Comparison of ENCODE assay signal across 8 cellular contexts in genomic region chr21:43864806-43865470, GRCh38. TPM values are rescaled to one million over a fixed set of nuclear protein-coding genes. Genes with fewer than 3 reads are reported as not detected.
DNase-seq lines count a peak whose midpoint lies in the region; ATAC-seq and TF ChIP-seq lines count a peak whose summit lies in the region.

AGPAT3 (plus strand) TSS chr21:43865223; CDS start chr21:43959682, 94,459 bp downstream.

- peak within 1 kb of the TSS; percentile 95 for H3K27ac Mint-ChIP-seq in activated CD4-positive, alpha-beta T cell treated with anti-CD3 and anti-CD28 coated beads for 36 hours

- no peaks in the 10 kb centered on the region for H3K9me3 Mint-ChIP-seq in activated CD4-positive, alpha-beta T cell treated with anti-CD3 and anti-CD28 coated beads for 36 hours (ENCODE audit: low read depth)

- peak; percentile 63 for DNase-seq in activated CD4-positive, alpha-beta T cell treated with anti-CD3 and anti-CD28 coated beads for 36 hours
- DNase-seq in activated CD4-positive, alpha-beta T cell treated with anti-CD3 and anti-CD28 coated beads for 1 hour = no peak
- DNase-seq in Panc1 (ENCODE audit: low read depth, low spot score) = no peak
- DNase-seq in adrenal gland = peak in 1 of 7 donors; percentile 27
- peak; percentile 39 for DNase-seq in hepatic stellate cell (ENCODE audit: low spot score)
- DNase-seq in sigmoid colon = no peak

- CTCF ChIA-PET in activated CD4-positive, alpha-beta T cell treated with anti-CD3 and anti-CD28 coated beads for 36 hours (lab: Charles Lee) = no interaction called here
- CTCF ChIA-PET in Panc1 (lab: Charles Lee) = no interaction called here

- no peak for TF ChIP-seq CTCF in Panc1 (IDR thresholded peaks at IDR 0.05)
- TF ChIP-seq CTCF in adrenal gland (IDR thresholded peaks at IDR 0.05) = no peak
- no peak for TF ChIP-seq CTCF in sigmoid colon (IDR thresholded peaks at IDR 0.05)

- H3K4me1 ChIP-seq in Panc1 (ENCODE audit: control insufficient read depth, insufficient read depth, low read length) (peaks cover 16% of the 10 kb centered on the region), adrenal gland (replicated peaks in 1 of 2) (peaks cover 11 to 31% of the 10 kb centered on the region in 2 donors), sigmoid colon (peaks cover 0 to 52% (median 43%) of the 10 kb centered on the region in 4 donors)

- intact Hi-C loops in activated CD4-positive, alpha-beta T cell treated with anti-CD3 and anti-CD28 coated beads for 36 hours (cut with DNase I, micrococcal nuclease) = loop anchor here (5.0 to 10.0 kb wide), 4 partner anchors 97 to 1010 kb away; partner anchors contain the start of genes HSF2BP (in 1 of the 2), PTTG1IP (in 1 of the 2) and RRP1B (in 1 of the 2)
- intact Hi-C loops in Panc1 (cut with micrococcal nuclease; ENCODE audit: unreplicated experiment) (no loop called here), adrenal gland (cut with DNase I) (no loop called here), sigmoid colon (cut with DNase I) (loop anchor here (1.0 to 5.0 kb wide), 5 partner anchors 57 to 432 kb away; partner anchors contain the start of gene RRP1)

- no peaks in the 10 kb centered on the region for H3K27me3 ChIP-seq in Panc1 (ENCODE audit: control insufficient read depth, insufficient read depth, low read length)
- no peaks in the 10 kb centered on the region for H3K27me3 ChIP-seq in adrenal gland
- no peaks in the 10 kb centered on the region for H3K27me3 ChIP-seq in sigmoid colon

- H3K4me1 Mint-ChIP-seq in activated CD4-positive, alpha-beta T cell treated with anti-CD3 and anti-CD28 coated beads for 36 hours = peaks cover 36% of the 10 kb centered on the region

- no TSS peak for BruUV-seq in Panc1 (replicated peaks; lab: Mats Ljungman, UMichigan)

- WGBS in adrenal gland, 4 donors = 0% methylated on average over 58 to 85 of the region's 109 CpGs; no CpG with 5 or more reads in 2 of the 4 donors
- WGBS in sigmoid colon, 2 donors = 1% methylated on average over 109 of the region's 109 CpGs

- no peaks in the 10 kb centered on the region for H3K27me3 Mint-ChIP-seq in activated CD4-positive, alpha-beta T cell treated with anti-CD3 and anti-CD28 coated beads for 36 hours

- H3K4me3 ChIP-seq in Panc1 (ENCODE audit: low read depth in 2 of 2, low read length in 2 of 2) (peak within 1 kb of the TSS; percentile 55 to 58), adrenal gland (peak within 1 kb of the TSS; percentile 11 to 98 (median 84)), sigmoid colon (peak within 1 kb of the TSS; percentile 74 to 96 (median 94))

- TF ChIP-seq POLR2A in adrenal gland (IDR thresholded peaks at IDR 0.05) = no peak
- TF ChIP-seq POLR2A in sigmoid colon (IDR thresholded peaks at IDR 0.05) = no peak

- H3K27ac ChIP-seq in Panc1 (ENCODE audit: low read length) (peak within 1 kb of the TSS; percentile 70), adrenal gland (peak within 1 kb of the TSS; percentile 64 to 96 (median 92)), sigmoid colon (peak within 1 kb of the TSS; percentile 94 to 99 (median 96))

- TF ChIP-seq EP300 in sigmoid colon (IDR thresholded peaks at IDR 0.05) = no peak

- no peaks in the 10 kb centered on the region for H3K36me3 ChIP-seq in Panc1 (ENCODE audit: control insufficient read depth, insufficient read depth, low read length)
- H3K36me3 ChIP-seq in adrenal gland (replicated peaks in 1 of 2) = no peaks in the 10 kb centered on the region
- H3K36me3 ChIP-seq in sigmoid colon = no peaks in the 10 kb centered on the region

- peaks cover 24% of the 10 kb centered on the region for H3K36me3 Mint-ChIP-seq in activated CD4-positive, alpha-beta T cell treated with anti-CD3 and anti-CD28 coated beads for 36 hours (ENCODE audit: low read depth)

- in situ Hi-C loops in Panc1 (cut with HindIII; ENCODE audit: low pct_unique_long_range_greater_than_20kb, low sequenced_read_pairs) = loop anchor here (5.0 kb wide), 1 partner anchor 42 kb away; no protein-coding TSS in a partner anchor

- peak within 1 kb of the TSS; percentile 79 for H3K4me3 Mint-ChIP-seq in activated CD4-positive, alpha-beta T cell treated with anti-CD3 and anti-CD28 coated beads for 36 hours

- ATAC-seq in activated CD4-positive, alpha-beta T cell treated with anti-CD3 and anti-CD28 coated beads for 36 hours = peak; percentile 9
- peak; percentile 22 for ATAC-seq in Panc1
- ATAC-seq in HG02885 (IDR thresholded peaks at IDR 0.05; ENCODE audit: poor library complexity, unreplicated experiment) = no peak
- ATAC-seq in GM19455 (IDR thresholded peaks at IDR 0.05; ENCODE audit: unreplicated experiment) = no peak

- H3K9me3 ChIP-seq in Panc1 (ENCODE audit: control insufficient read depth, insufficient read depth, low read depth, low read length) (no peaks in the 10 kb centered on the region), adrenal gland (replicated peaks in 1 of 3) (no peaks in the 10 kb centered on the region), sigmoid colon (no peaks in the 10 kb centered on the region)

- POLR2A ChIA-PET in activated CD4-positive, alpha-beta T cell treated with anti-CD3 and anti-CD28 coated beads for 36 hours (lab: Charles Lee) = no interaction called here
- POLR2A ChIA-PET in Panc1 (lab: Charles Lee) = no interaction called here

RNA-seq across cellular contexts. Expression of gene AGPAT3, which starts in this region (rescaled TPM):
- total RNA-seq in activated CD4-positive, alpha-beta T cell treated with anti-CD3 and anti-CD28 coated beads for 36 hours = 10 to 100 TPM; 73.5 to 90.7 TPM
- 40.1 TPM for total RNA-seq in Panc1 (2021; ENCODE audit: unreplicated experiment)
- polyA plus RNA-seq in Panc1 (2012; ENCODE audit: insufficient read length) = 43.7 TPM
- total RNA-seq in adrenal gland = 10 to 100 TPM; 38.5 to 88.9 (median 59.0) TPM
- polyA plus RNA-seq in adrenal gland = 10 to 100 TPM; 25.3 to 27.8 (median 26.0) TPM
- total RNA-seq in sigmoid colon = 10 to 100 TPM; 18.9 to 26.6 (median 19.8) TPM
- polyA plus RNA-seq in sigmoid colon = 10 to 100 TPM; 14.4 to 48.5 (median 33.3) TPM

Comparison
In these comparisons a context has a peak if more than half of its experiments do, and no peak if none do; other contexts are left out.
1. DNase-seq: peak in activated CD4-positive, alpha-beta T cell treated with anti-CD3 and anti-CD28 coated beads for 36 hours (single experiment) and hepatic stellate cell (single experiment); none in activated CD4-positive, alpha-beta T cell treated with anti-CD3 and anti-CD28 coated beads for 1 hour (single experiment), Panc1 (single experiment) and sigmoid colon (single experiment).
2. ATAC-seq: peak in activated CD4-positive, alpha-beta T cell treated with anti-CD3 and anti-CD28 coated beads for 36 hours (single experiment) and Panc1 (single experiment); none in HG02885 (single experiment) and GM19455 (single experiment).
3. intact Hi-C loops: an anchor here in activated CD4-positive, alpha-beta T cell treated with anti-CD3 and anti-CD28 coated beads for 36 hours (5.0 to 10.0 kb wide) and sigmoid colon (1.0 to 5.0 kb wide); none called in Panc1 and adrenal gland.
4. Peak in every context shown above with its lines, with median percentiles within 50 percentile points of each other: H3K27ac ChIP-seq and H3K4me3 ChIP-seq.